8 cellular contexts compared by ENCODE assay signal in genomic region chr1:31548518-31548898, GRCh38. TPM values are rescaled to one million over a fixed set of nuclear protein-coding genes. Genes with fewer than 3 reads are reported as not detected.
DNase-seq lines count a peak whose midpoint lies in the region; ATAC-seq and TF ChIP-seq lines count a peak whose summit lies in the region.

No MANE protein-coding gene starts in this region.

- DNase-seq in NCI-H69 (lab: John Stamatoyannopoulos, UW) (peak; percentile 77), heart left ventricle (no peak), prostate gland (ENCODE audit: low spot score) (no peak), cerebellar nuclear complex (lab: John Stamatoyannopoulos, UW) (no peak), DMS 273 (lab: John Stamatoyannopoulos, UW; ENCODE audit: unreplicated experiment) (no peak)

- TF ChIP-seq CTCF in heart left ventricle (IDR thresholded peaks at IDR 0.05) (no peak), prostate gland (IDR thresholded peaks at IDR 0.05) (no peak)

- peak overlapping the region in 1 of 12 donors; percentile 51 for H3K27ac ChIP-seq in heart left ventricle
- no peak overlapping the region for H3K27ac ChIP-seq in prostate gland

- H3K36me3 ChIP-seq in heart left ventricle (no peaks in the 10 kb centered on the region), prostate gland (no peaks in the 10 kb centered on the region)

- H3K9me3 ChIP-seq in heart left ventricle (peaks cover 0 to under 1% (median 0%) of the 10 kb centered on the region in 12 donors), prostate gland (no peaks in the 10 kb centered on the region)

- 29 to 47% (median 38%) methylated on average over 12 of the region's 12 CpGs for WGBS in heart left ventricle, 4 donors
- WGBS in prostate gland: 24% methylated on average over 12 of the region's 12 CpGs

- intact Hi-C loops in heart left ventricle (cut with DNase I) (loop anchor here in 9 of 10 donors (2.0 to 10.0 kb wide), 13 partner anchors 86 to 366 kb away; no protein-coding TSS in a partner anchor), prostate gland (cut with DNase I) (loop anchor here (10.0 kb wide), 2 partner anchors 154 to 364 kb away; no protein-coding TSS in a partner anchor)

- no peak for TF ChIP-seq POLR2A in heart left ventricle (IDR thresholded peaks at IDR 0.05)
- TF ChIP-seq POLR2A in prostate gland (IDR thresholded peaks at IDR 0.05): peak; percentile 13

- ATAC-seq in GM21390 (IDR thresholded peaks at IDR 0.05; ENCODE audit: unreplicated experiment) (peak; percentile 4), heart left ventricle (peak; percentile 8 to 31 (median 26)), HG02970 (IDR thresholded peaks at IDR 0.05; ENCODE audit: low FRiP score, unreplicated experiment) (no peak), GM21576 (IDR thresholded peaks at IDR 0.05; ENCODE audit: unreplicated experiment) (no peak)

- H3K27me3 ChIP-seq in heart left ventricle (peaks cover 0 to 5% (median 0%) of the 10 kb centered on the region in 9 donors), prostate gland (replicated peaks; ENCODE audit: insufficient read depth) (no peaks in the 10 kb centered on the region)

- H3K4me1 ChIP-seq in heart left ventricle: peaks cover 0 to 18% (median 8%) of the 10 kb centered on the region in 12 donors
- peaks cover 6% of the 10 kb centered on the region for H3K4me1 ChIP-seq in prostate gland (replicated peaks)

- H3K4me3 ChIP-seq in heart left ventricle (peak overlapping the region in 2 of 12 donors; percentile 34 to 36), prostate gland (no peak overlapping the region)

RNA-seq across cellular contexts. Expression of gene TINAGL1, which starts 27.8 kb away (rescaled TPM):
- total RNA-seq in heart left ventricle (100 to 1,000 TPM; 136 to 697 (median 199) TPM), prostate gland (100 to 1,000 TPM; 103 to 134 TPM)
- 100 to 1,000 TPM; 263 to 354 TPM for polyA plus RNA-seq in heart left ventricle

Comparison
In these comparisons a context has a peak if more than half of its experiments do, and no peak if none do; other contexts are left out.
1. ATAC-seq: peak in GM21390 (single experiment) and heart left ventricle (4 of 4); none in HG02970 (single experiment) and GM21576 (single experiment).